8 cellular contexts compared by ENCODE assay signal in genomic region chr7:30062587-30062986, GRCh38. TPM values are rescaled to one million over a fixed set of nuclear protein-coding genes. Genes with fewer than 3 reads are reported as not detected.
DNase-seq lines count a peak whose midpoint lies in the region; ATAC-seq and TF ChIP-seq lines count a peak whose summit lies in the region.

No MANE protein-coding gene starts in this region.

- dilution Hi-C loops in mammary epithelial cell (cut with HindIII; ENCODE audit: low sequenced_read_pairs) = loop anchor here (5.0 kb wide), 1 partner anchor 35 kb away; the partner anchor contains the start of genes FKBP14 and PLEKHA8

- no TSS peak for BruUV-seq in mammary epithelial cell (replicated peaks; lab: Mats Ljungman, UMichigan)

- H4K20me1 ChIP-seq in DOHH2 (ENCODE audit: control insufficient read depth, insufficient read depth, low read depth, low read length) (no peaks in the 10 kb centered on the region), mammary epithelial cell (ENCODE audit: insufficient read depth, low read length) (no peaks in the 10 kb centered on the region)

- no peaks in the 10 kb centered on the region for H3K27me3 ChIP-seq in DOHH2 (ENCODE audit: control insufficient read depth, low read length)
- no peaks in the 10 kb centered on the region for H3K27me3 ChIP-seq in mammary epithelial cell (ENCODE audit: insufficient read depth, low read length)

- intact Hi-C loops in mammary epithelial cell (cut with micrococcal nuclease) = loop anchor here (1.0 to 10.0 kb wide), 4 partner anchors 34 to 428 kb away; partner anchors contain the start of genes PLEKHA8 and SCRN1
- intact Hi-C loops in posterior cingulate gyrus (cut with DNase I) = loop anchor here (2.0 kb wide), 1 partner anchor 314 kb away; no protein-coding TSS in a partner anchor

- H3K36me3 ChIP-seq in DOHH2 (ENCODE audit: control insufficient read depth, low read length) = peaks cover 9% of the 10 kb centered on the region
- H3K36me3 ChIP-seq in mammary epithelial cell (ENCODE audit: insufficient read depth, low read length) = no peaks in the 10 kb centered on the region

- H3K9me2 ChIP-seq in DOHH2 (replicated peaks; ENCODE audit: control insufficient read depth, low read length) = no peaks in the 10 kb centered on the region

- TF ChIP-seq CTCF in DOHH2 (IDR thresholded peaks at IDR 0.05; ENCODE audit: low read depth, low read length, poor library complexity, severe bottlenecking) (peak; percentile 90), mammary epithelial cell (conservative IDR thresholded peaks at IDR 0.05 in 1 of 2, IDR thresholded peaks at IDR 0.05 in 1 of 2; ENCODE audit: extremely low read depth in 1 of 2, insufficient read depth in 1 of 2, low read depth in 1 of 2, low read length in 2 of 2) (peak; percentile 50 to 53)

- WGBS in mammary epithelial cell (ENCODE audit: low coverage, missing lambda C conversion rate) = 93% methylated on average over 1 of the region's 1 CpG

- H3K9ac ChIP-seq in mammary epithelial cell (ENCODE audit: insufficient read depth, low read length) = no peak overlapping the region

- H3K4me3 ChIP-seq in DOHH2 (ENCODE audit: low read length) (no peak overlapping the region), mammary epithelial cell (replicated peaks in 1 of 3; ENCODE audit: insufficient read depth in 1 of 3, low read depth in 2 of 3, low read length in 3 of 3) (no peak overlapping the region)

- in situ Hi-C loops in mammary epithelial cell (cut with MboI; ENCODE audit: low sequenced_read_pairs in 2 of 2) = no loop called here

- DNase-seq in H4 (ENCODE audit: low spot score) (peak; percentile 49), NCI-H446 treated with DMSO at 0.1 percent for 48 hours (lab: John Stamatoyannopoulos, UW) (peak; percentile 45), mammary epithelial cell (peak; percentile 5), left lobe of liver (ENCODE audit: low spot score) (no peak), posterior cingulate gyrus (no peak)
- DNase-seq in stimulated activated CD4-positive, alpha-beta T cell treated with anti-CD3 and anti-CD28 coated beads, Interleukin-2, amount 100 ng/mL, for 24 hours = no peak

- H3K4me1 ChIP-seq in DOHH2 (ENCODE audit: control insufficient read depth, low read length) (peaks cover 14% of the 10 kb centered on the region), mammary epithelial cell (ENCODE audit: insufficient read depth, low read length) (no peaks in the 10 kb centered on the region)

- H3K27ac ChIP-seq in DOHH2 (ENCODE audit: low read depth, low read length) (no peak overlapping the region), mammary epithelial cell (ENCODE audit: insufficient read depth, low read depth, low read length) (no peak overlapping the region)

- no peaks in the 10 kb centered on the region for H3F3A ChIP-seq in DOHH2 (ENCODE audit: control insufficient read depth, insufficient read depth)

- no peaks in the 10 kb centered on the region for H3K9me3 ChIP-seq in DOHH2 (ENCODE audit: control insufficient read depth, insufficient read depth, low read length)
- H3K9me3 ChIP-seq in mammary epithelial cell (replicated peaks; ENCODE audit: insufficient read depth, low read length) = no peaks in the 10 kb centered on the region

- ATAC-seq in left lobe of liver = peak; percentile 72
- no peak for ATAC-seq in GM21825 (IDR thresholded peaks at IDR 0.05; ENCODE audit: unreplicated experiment)

- no peak overlapping the region for H2AFZ ChIP-seq in mammary epithelial cell (ENCODE audit: low read depth, low read length)

- CTCF ChIA-PET in mammary epithelial cell (lab: Charles Lee; ENCODE audit: low non-redundant PET) = no interaction called here

- peak overlapping the region; percentile 26; the same call in 1 of the 2 replicates for H3K4me2 ChIP-seq in DOHH2 (ENCODE audit: low read length)
- H3K4me2 ChIP-seq in mammary epithelial cell (ENCODE audit: insufficient read depth, low read depth, low read length) = no peak overlapping the region

- H3K79me2 ChIP-seq in DOHH2 (ENCODE audit: control insufficient read depth, low read length) (no peaks in the 10 kb centered on the region), mammary epithelial cell (ENCODE audit: insufficient read depth, low read length) (no peaks in the 10 kb centered on the region)

RNA-seq across cellular contexts. Expression of gene PLEKHA8, which starts 34.4 kb away (rescaled TPM):
- total RNA-seq in H4 (2014; rRNA removed; shearing (Covaris generic)) = 16.7 and 23.3 TPM in 2 replicates
- 10 to 100 TPM; 11.7 to 14.8 TPM for total RNA-seq in mammary epithelial cell
- polyA plus RNA-seq in mammary epithelial cell = 4.2 TPM
- 7.5 TPM for polyA minus RNA-seq in mammary epithelial cell
- total RNA-seq in left lobe of liver = 4.3 TPM

RNA-seq across cellular contexts. Expression of gene FKBP14, which starts 36.1 kb away (rescaled TPM):
- 41.0 and 73.1 TPM in 2 replicates for total RNA-seq in H4 (2014; rRNA removed; shearing (Covaris generic))
- total RNA-seq in mammary epithelial cell = 10 to 100 TPM; 29.7 to 37.4 TPM
- polyA plus RNA-seq in mammary epithelial cell = 11.2 TPM
- 4.3 TPM for polyA minus RNA-seq in mammary epithelial cell
- total RNA-seq in left lobe of liver = 4.9 TPM

Comparison
In these comparisons a context has a peak if more than half of its experiments do, and no peak if none do; other contexts are left out.
1. DNase-seq: peak in H4 (single experiment), NCI-H446 treated with DMSO at 0.1 percent for 48 hours (single experiment) and mammary epithelial cell (single experiment); none in left lobe of liver (single experiment), posterior cingulate gyrus (0 of 10) and stimulated activated CD4-positive, alpha-beta T cell treated with anti-CD3 and anti-CD28 coated beads, Interleukin-2, amount 100 ng/mL, for 24 hours (0 of 2).